Comparison of ENCODE assay signal across 14 cellular contexts in genomic region chr7:51029131-51029530, GRCh38.
DNase-seq lines count a peak whose midpoint lies in the region; ATAC-seq and TF ChIP-seq lines count a peak whose summit lies in the region.
"Had no signal": no experiment of that assay in that cellular context is flagged by ENCODE, and none has a peak within 500 bp of the region (broad histone marks: within the 10 kb centered on the region; RNA-seq: fewer than 3 reads in every experiment).

No MANE protein-coding gene starts in this region.

- BruUV-seq in PC-9 (replicated peaks; lab: Mats Ljungman, UMichigan): no TSS peak

- H2AFZ ChIP-seq in PC-9: no peak overlapping the region
- no peak overlapping the region for H2AFZ ChIP-seq in fibroblast of lung (ENCODE audit: low read length)

- H3K36me3 ChIP-seq in PC-9 (ENCODE audit: low read depth) (no peaks in the 10 kb centered on the region), fibroblast of lung (ENCODE audit: control insufficient read depth, insufficient read depth, low read length) (no peaks in the 10 kb centered on the region), skeletal muscle satellite cell (ENCODE audit: insufficient read depth, low read length) (no peaks in the 10 kb centered on the region)

- no peaks in the 10 kb centered on the region for H3K36me3 Mint-ChIP-seq in HFFc6 (ENCODE audit: low read depth)
- H3K36me3 Mint-ChIP-seq in activated T-cell treated with anti-CD3 and anti-CD28 coated beads, Interleukin-2, amount 50 U/mL, for 4 hours (ENCODE audit: insufficient read depth): no peaks in the 10 kb centered on the region
- H3K36me3 Mint-ChIP-seq: CD14-positive monocyte had no signal

- H3K9me3 Mint-ChIP-seq in HFFc6: no peaks in the 10 kb centered on the region
- no peaks in the 10 kb centered on the region for H3K9me3 Mint-ChIP-seq in activated T-cell treated with anti-CD3 and anti-CD28 coated beads, Interleukin-2, amount 50 U/mL, for 4 hours

- TF ChIP-seq CTCF in HFFc6 (IDR thresholded peaks at IDR 0.05) (no peak), PC-9 (conservative IDR thresholded peaks at IDR 0.05) (no peak), fibroblast of lung (conservative IDR thresholded peaks at IDR 0.05 in 1 of 2, IDR thresholded peaks at IDR 0.05 in 1 of 2; ENCODE audit: low read depth in 1 of 2, low read length in 2 of 2) (no peak)

- H3K27ac ChIP-seq in PC-9 (no peak overlapping the region), fibroblast of lung (ENCODE audit: insufficient read depth, low read length) (peak overlapping the region; percentile 0)
- H3K27ac ChIP-seq: KMS-11 had no signal

- no peaks in the 10 kb centered on the region for H3K27me3 ChIP-seq in PC-9 (ENCODE audit: insufficient read depth, low read depth)
- H3K27me3 ChIP-seq in fibroblast of lung (ENCODE audit: control insufficient read depth, insufficient read depth, low read length): no peaks in the 10 kb centered on the region
- peaks cover 3% of the 10 kb centered on the region for H3K27me3 ChIP-seq in skeletal muscle satellite cell (ENCODE audit: control insufficient read depth, insufficient read depth, low read length)

- no peak overlapping the region for H3K4me3 ChIP-seq in PC-9
- no peak overlapping the region for H3K4me3 ChIP-seq in fibroblast of lung (replicated peaks in 1 of 4; ENCODE audit: control extremely low read depth in 1 of 4, insufficient read depth in 1 of 4, low read depth in 3 of 4, low read length in 4 of 4)
- no peak overlapping the region for H3K4me3 ChIP-seq in skeletal muscle satellite cell (ENCODE audit: low read length)

- H3K4me2 ChIP-seq in PC-9 (0 out of 2 replicates have a peak overlapping the region, but pooled peaks have one; percentile 15), fibroblast of lung (ENCODE audit: extremely low read depth, insufficient read depth, low read length) (no peak overlapping the region), skeletal muscle satellite cell (ENCODE audit: low read length) (peak overlapping the region; percentile 23)
- H3K4me2 ChIP-seq: KMS-11 had no signal

- peak overlapping the region; percentile 81 for H3K27ac Mint-ChIP-seq in HFFc6

- POLR2A ChIA-PET in PC-9 (lab: Charles Lee; ENCODE audit: unreplicated experiment): no interaction called here

- H3K4me1 Mint-ChIP-seq in HFFc6 (ENCODE audit: low read depth): peaks cover 53% of the 10 kb centered on the region
- H3K4me1 Mint-ChIP-seq in activated T-cell treated with anti-CD3 and anti-CD28 coated beads, Interleukin-2, amount 50 U/mL, for 4 hours (ENCODE audit: low read depth): no peaks in the 10 kb centered on the region
- H3K4me1 Mint-ChIP-seq: CD14-positive monocyte had no signal

- peaks cover 23% of the 10 kb centered on the region; the same call in 1 of the 2 replicates for H3F3A ChIP-seq in PC-9 (ENCODE audit: insufficient read depth, low read depth)

- no peak for DNase-seq in HFFc6
- no peak for DNase-seq in PC-9
- no peak for DNase-seq in fibroblast of lung (ENCODE audit: low read depth in 2 of 2)
- DNase-seq in activated T-cell treated with anti-CD3 and anti-CD28 coated beads, Interleukin-2, amount 50 U/mL, for 4 hours: no peak
- DNase-seq in OCI-M1 (lab: John Stamatoyannopoulos, UW): no peak
- DNase-seq: DMS79, NCI-H1436 treated with DMSO at 0.1 percent for 48 hours, NCI-H2029 treated with DMSO at 0.1 percent for 48 hours, NCI-H2171, SHP77 treated with DMSO at 0.1 percent for 48 hours had no signal

- CTCF ChIA-PET in PC-9 (lab: Charles Lee): no interaction called here

- no peaks in the 10 kb centered on the region for H3K9me2 ChIP-seq in PC-9 (ENCODE audit: insufficient read depth)

- H3K9ac ChIP-seq in fibroblast of lung (ENCODE audit: insufficient read depth, low read length) (no peak overlapping the region), skeletal muscle satellite cell (ENCODE audit: low read depth, low read length) (no peak overlapping the region)
- H3K9ac ChIP-seq: KMS-11 had no signal

- H3K4me1 ChIP-seq in PC-9 (replicated peaks; ENCODE audit: insufficient read depth): peaks cover 22% of the 10 kb centered on the region
- peaks cover 21% of the 10 kb centered on the region for H3K4me1 ChIP-seq in fibroblast of lung (ENCODE audit: control insufficient read depth, extremely low read depth, insufficient read depth, low read length)
- H3K4me1 ChIP-seq in skeletal muscle satellite cell (ENCODE audit: control insufficient read depth, insufficient read depth, low read length): peaks cover 31% of the 10 kb centered on the region

- peaks cover 4% of the 10 kb centered on the region; the same call in 1 of the 2 replicates for H3K27me3 Mint-ChIP-seq in HFFc6 (ENCODE audit: insufficient read depth)
- H3K27me3 Mint-ChIP-seq in activated T-cell treated with anti-CD3 and anti-CD28 coated beads, Interleukin-2, amount 50 U/mL, for 4 hours (ENCODE audit: low read depth): no peaks in the 10 kb centered on the region

- H3K4me3 Mint-ChIP-seq in HFFc6: peak overlapping the region; percentile 46
- no peak overlapping the region for H3K4me3 Mint-ChIP-seq in activated T-cell treated with anti-CD3 and anti-CD28 coated beads, Interleukin-2, amount 50 U/mL, for 4 hours
- H3K4me3 Mint-ChIP-seq: CD14-positive monocyte had no signal

- H4K20me1 ChIP-seq in PC-9 (ENCODE audit: insufficient read depth) (no peaks in the 10 kb centered on the region), fibroblast of lung (ENCODE audit: control insufficient read depth, extremely low read depth, insufficient read depth, low read length) (no peaks in the 10 kb centered on the region)

- intact Hi-C loops in PC-9 (cut with micrococcal nuclease; ENCODE audit: unreplicated experiment): no loop called here

- H3K9me3 ChIP-seq in PC-9 (ENCODE audit: insufficient read depth, low read depth): no peaks in the 10 kb centered on the region
- H3K9me3 ChIP-seq in fibroblast of lung (ENCODE audit: control insufficient read depth, insufficient read depth, low read depth, low read length): no peaks in the 10 kb centered on the region
- no peaks in the 10 kb centered on the region for H3K9me3 ChIP-seq in skeletal muscle satellite cell (replicated peaks; ENCODE audit: low read length)

- ATAC-seq in activated T-cell treated with anti-CD3 and anti-CD28 coated beads, Interleukin-2, amount 50 U/mL, for 4 hours: no peak
- ATAC-seq in HG02973 (IDR thresholded peaks at IDR 0.05; ENCODE audit: unreplicated experiment): no peak

- no peaks in the 10 kb centered on the region for H3K79me2 ChIP-seq in PC-9 (ENCODE audit: low read depth)
- no peaks in the 10 kb centered on the region for H3K79me2 ChIP-seq in fibroblast of lung (ENCODE audit: control insufficient read depth, insufficient read depth, low read length)
